1 cellular context compared by ENCODE assay signal in genomic region chr3:10370429-10370828, GRCh38.
TF ChIP-seq lines count a peak whose summit lies in the region.

No MANE protein-coding gene starts in this region.

TF ChIP-seq in K562, 482 proteins besides CTCF, POLR2A, EP300 and RAD21 (continued from another document and continues in another):
- TF ChIP-seq FOXP4 (CRISPR knock-in tag; IDR thresholded peaks at IDR 0.05; ENCODE audit: borderline replicate concordance) (no peak), HDAC6 (IDR thresholded peaks at IDR 0.05; ENCODE audit: low read depth, low read length) (no peak), ZNF79 (CRISPR knock-in tag; IDR thresholded peaks at IDR 0.05; ENCODE audit: low read depth) (no peak), TEAD2 (tag; IDR thresholded peaks at IDR 0.05) (no peak), PPARD (CRISPR knock-in tag; IDR thresholded peaks at IDR 0.05) (no peak), POLR3A (IDR thresholded peaks at IDR 0.05; ENCODE audit: borderline replicate concordance, extremely low read depth, insufficient read depth, insufficient read length) (no peak), MTA1 (IDR thresholded peaks at IDR 0.05; ENCODE audit: borderline replicate concordance) (no peak), RHOXF2B (CRISPR knock-in tag; conservative IDR thresholded peaks at IDR 0.05) (no peak), CBFA2T2 (conservative IDR thresholded peaks at IDR 0.05) (peak; percentile 73), RB1 (IDR thresholded peaks at IDR 0.05; ENCODE audit: low read depth) (no peak), TBP (optimal IDR thresholded peaks at IDR 0.05; ENCODE audit: low read depth, low read length) (no peak), PTBP1 (IDR thresholded peaks at IDR 0.05; ENCODE audit: low read depth, low read length) (no peak), ZNF695 (CRISPR knock-in tag; IDR thresholded peaks at IDR 0.05) (no peak), RBM22 (IDR thresholded peaks at IDR 0.05; ENCODE audit: low read depth, low read length, poor library complexity, severe bottlenecking) (no peak), NFE2 (IDR thresholded peaks at IDR 0.05; ENCODE audit: low read depth) (peak; percentile 95), FOXJ3 (CRISPR knock-in tag; IDR thresholded peaks at IDR 0.05) (no peak), ZNF384 (IDR thresholded peaks at IDR 0.05; ENCODE audit: low read depth, low read length) (no peak), ZFX (CRISPR knock-in tag; IDR thresholded peaks at IDR 0.05) (no peak), ZNF707 (CRISPR knock-in tag; conservative IDR thresholded peaks at IDR 0.05) (no peak), KLF16 (IDR thresholded peaks at IDR 0.05) (no peak), FOSL1 (tag; conservative IDR thresholded peaks at IDR 0.05) (peak; percentile 67), NUFIP1 (IDR thresholded peaks at IDR 0.05; ENCODE audit: partially characterized antibody) (no peak), HNRNPH1 (optimal IDR thresholded peaks at IDR 0.05; ENCODE audit: low read depth, low read length) (no peak), ZNF316 (IDR thresholded peaks at IDR 0.05) (peak; percentile 81), RBM17 (IDR thresholded peaks at IDR 0.05; ENCODE audit: borderline replicate concordance, low read depth, low read length) (no peak), MAFG (tag; conservative IDR thresholded peaks at IDR 0.05) (peak; percentile 92), ETV6 (IDR thresholded peaks at IDR 0.05; ENCODE audit: borderline replicate concordance in 1 of 2, low read depth in 2 of 2, low read length in 1 of 2) (no peak), ETV6 (CRISPR knock-in tag; IDR thresholded peaks at IDR 0.05; ENCODE audit: borderline replicate concordance) (no peak), JUND (IDR thresholded peaks at IDR 0.05; ENCODE audit: borderline replicate concordance, low read depth, low read length) (peak; percentile 67), JUND (tag; IDR thresholded peaks at IDR 0.05; ENCODE audit: borderline replicate concordance, low read depth, low read length) (peak; percentile 63; the same call in 1 of the 3 replicates), ZC3H8 (IDR thresholded peaks at IDR 0.05) (no peak), ASH1L (IDR thresholded peaks at IDR 0.05; ENCODE audit: borderline replicate concordance, low read depth, partially characterized antibody) (no peak), NR1H2 (CRISPR knock-in tag; IDR thresholded peaks at IDR 0.05) (no peak), ATF1 (CRISPR knock-in tag; IDR thresholded peaks at IDR 0.05) (no peak), ATF1 (tag; IDR thresholded peaks at IDR 0.05) (no peak), GMEB1 (CRISPR knock-in tag; IDR thresholded peaks at IDR 0.05) (no peak), USF2 (CRISPR knock-in tag; IDR thresholded peaks at IDR 0.05) (no peak), ATF7 (IDR thresholded peaks at IDR 0.05) (no peak), IRF2 (CRISPR knock-in tag; IDR thresholded peaks at IDR 0.05) (no peak), SNAPC5 (CRISPR knock-in tag; IDR thresholded peaks at IDR 0.05) (no peak), CGGBP1 (CRISPR knock-in tag; IDR thresholded peaks at IDR 0.05) (no peak), YY1 (IDR thresholded peaks at IDR 0.05; ENCODE audit: borderline replicate concordance in 1 of 3, control insufficient read depth in 1 of 3, extremely low read depth in 1 of 3, insufficient read depth in 3 of 3, insufficient read length in 1 of 3, insufficient replicate concordance in 2 of 3, low read depth in 1 of 3, low read length in 2 of 3) (no peak), NFE2L1 (tag; IDR thresholded peaks at IDR 0.05; ENCODE audit: borderline replicate concordance, low read depth) (peak; percentile 6; the same call in 1 of the 2 replicates), CREB3L1 (IDR thresholded peaks at IDR 0.05; ENCODE audit: borderline replicate concordance, low read depth) (no peak), ZNF589 (CRISPR knock-in tag; IDR thresholded peaks at IDR 0.05; ENCODE audit: low read depth) (no peak), PTTG1 (tag; IDR thresholded peaks at IDR 0.05; ENCODE audit: low read depth) (no peak), SNIP1 (IDR thresholded peaks at IDR 0.05; ENCODE audit: low read depth) (no peak), ILF3 (IDR thresholded peaks at IDR 0.05; ENCODE audit: borderline replicate concordance) (no peak)
- TF ChIP-seq, protein P1, sequence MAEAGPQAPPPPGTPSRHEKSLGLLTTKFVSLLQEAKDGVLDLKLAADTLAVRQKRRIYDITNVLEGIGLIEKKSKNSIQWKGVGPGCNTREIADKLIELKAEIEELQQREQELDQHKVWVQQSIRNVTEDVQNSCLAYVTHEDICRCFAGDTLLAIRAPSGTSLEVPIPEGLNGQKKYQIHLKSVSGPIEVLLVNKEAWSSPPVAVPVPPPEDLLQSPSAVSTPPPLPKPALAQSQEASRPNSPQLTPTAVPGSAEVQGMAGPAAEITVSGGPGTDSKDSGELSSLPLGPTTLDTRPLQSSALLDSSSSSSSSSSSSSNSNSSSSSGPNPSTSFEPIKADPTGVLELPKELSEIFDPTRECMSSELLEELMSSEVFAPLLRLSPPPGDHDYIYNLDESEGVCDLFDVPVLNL (CRISPR knock-in tag; IDR thresholded peaks at IDR 0.05; ENCODE audit: low read depth): no peak
- TF ChIP-seq, protein P2, sequence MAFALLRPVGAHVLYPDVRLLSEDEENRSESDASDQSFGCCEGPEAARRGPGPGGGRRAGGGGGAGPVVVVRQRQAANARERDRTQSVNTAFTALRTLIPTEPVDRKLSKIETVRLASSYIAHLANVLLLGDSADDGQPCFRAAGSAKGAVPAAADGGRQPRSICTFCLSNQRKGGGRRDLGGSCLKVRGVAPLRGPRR (CRISPR knock-in tag; IDR thresholded peaks at IDR 0.05): no peak
- TF ChIP-seq, protein P3, sequence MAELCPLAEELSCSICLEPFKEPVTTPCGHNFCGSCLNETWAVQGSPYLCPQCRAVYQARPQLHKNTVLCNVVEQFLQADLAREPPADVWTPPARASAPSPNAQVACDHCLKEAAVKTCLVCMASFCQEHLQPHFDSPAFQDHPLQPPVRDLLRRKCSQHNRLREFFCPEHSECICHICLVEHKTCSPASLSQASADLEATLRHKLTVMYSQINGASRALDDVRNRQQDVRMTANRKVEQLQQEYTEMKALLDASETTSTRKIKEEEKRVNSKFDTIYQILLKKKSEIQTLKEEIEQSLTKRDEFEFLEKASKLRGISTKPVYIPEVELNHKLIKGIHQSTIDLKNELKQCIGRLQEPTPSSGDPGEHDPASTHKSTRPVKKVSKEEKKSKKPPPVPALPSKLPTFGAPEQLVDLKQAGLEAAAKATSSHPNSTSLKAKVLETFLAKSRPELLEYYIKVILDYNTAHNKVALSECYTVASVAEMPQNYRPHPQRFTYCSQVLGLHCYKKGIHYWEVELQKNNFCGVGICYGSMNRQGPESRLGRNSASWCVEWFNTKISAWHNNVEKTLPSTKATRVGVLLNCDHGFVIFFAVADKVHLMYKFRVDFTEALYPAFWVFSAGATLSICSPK (IDR thresholded peaks at IDR 0.05; ENCODE audit: borderline replicate concordance): no peak
- TF ChIP-seq, protein P4, sequence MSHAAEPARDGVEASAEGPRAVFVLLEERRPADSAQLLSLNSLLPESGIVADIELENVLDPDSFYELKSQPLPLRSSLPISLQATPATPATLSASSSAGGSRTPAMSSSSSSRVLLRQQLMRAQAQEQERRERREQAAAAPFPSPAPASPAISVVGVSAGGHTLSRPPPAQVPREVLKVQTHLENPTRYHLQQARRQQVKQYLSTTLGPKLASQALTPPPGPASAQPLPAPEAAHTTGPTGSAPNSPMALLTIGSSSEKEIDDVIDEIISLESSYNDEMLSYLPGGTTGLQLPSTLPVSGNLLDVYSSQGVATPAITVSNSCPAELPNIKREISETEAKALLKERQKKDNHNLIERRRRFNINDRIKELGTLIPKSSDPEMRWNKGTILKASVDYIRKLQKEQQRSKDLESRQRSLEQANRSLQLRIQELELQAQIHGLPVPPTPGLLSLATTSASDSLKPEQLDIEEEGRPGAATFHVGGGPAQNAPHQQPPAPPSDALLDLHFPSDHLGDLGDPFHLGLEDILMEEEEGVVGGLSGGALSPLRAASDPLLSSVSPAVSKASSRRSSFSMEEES (CRISPR knock-in tag; IDR thresholded peaks at IDR 0.05): no peak
- TF ChIP-seq, protein P5, sequence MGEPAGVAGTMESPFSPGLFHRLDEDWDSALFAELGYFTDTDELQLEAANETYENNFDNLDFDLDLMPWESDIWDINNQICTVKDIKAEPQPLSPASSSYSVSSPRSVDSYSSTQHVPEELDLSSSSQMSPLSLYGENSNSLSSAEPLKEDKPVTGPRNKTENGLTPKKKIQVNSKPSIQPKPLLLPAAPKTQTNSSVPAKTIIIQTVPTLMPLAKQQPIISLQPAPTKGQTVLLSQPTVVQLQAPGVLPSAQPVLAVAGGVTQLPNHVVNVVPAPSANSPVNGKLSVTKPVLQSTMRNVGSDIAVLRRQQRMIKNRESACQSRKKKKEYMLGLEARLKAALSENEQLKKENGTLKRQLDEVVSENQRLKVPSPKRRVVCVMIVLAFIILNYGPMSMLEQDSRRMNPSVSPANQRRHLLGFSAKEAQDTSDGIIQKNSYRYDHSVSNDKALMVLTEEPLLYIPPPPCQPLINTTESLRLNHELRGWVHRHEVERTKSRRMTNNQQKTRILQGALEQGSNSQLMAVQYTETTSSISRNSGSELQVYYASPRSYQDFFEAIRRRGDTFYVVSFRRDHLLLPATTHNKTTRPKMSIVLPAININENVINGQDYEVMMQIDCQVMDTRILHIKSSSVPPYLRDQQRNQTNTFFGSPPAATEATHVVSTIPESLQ (CRISPR knock-in tag; IDR thresholded peaks at IDR 0.05): no peak
- TF ChIP-seq, protein P6, sequence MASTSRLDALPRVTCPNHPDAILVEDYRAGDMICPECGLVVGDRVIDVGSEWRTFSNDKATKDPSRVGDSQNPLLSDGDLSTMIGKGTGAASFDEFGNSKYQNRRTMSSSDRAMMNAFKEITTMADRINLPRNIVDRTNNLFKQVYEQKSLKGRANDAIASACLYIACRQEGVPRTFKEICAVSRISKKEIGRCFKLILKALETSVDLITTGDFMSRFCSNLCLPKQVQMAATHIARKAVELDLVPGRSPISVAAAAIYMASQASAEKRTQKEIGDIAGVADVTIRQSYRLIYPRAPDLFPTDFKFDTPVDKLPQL (IDR thresholded peaks at IDR 0.05; ENCODE audit: extremely low read depth, insufficient read length): no peak
- TF ChIP-seq, protein P7, sequence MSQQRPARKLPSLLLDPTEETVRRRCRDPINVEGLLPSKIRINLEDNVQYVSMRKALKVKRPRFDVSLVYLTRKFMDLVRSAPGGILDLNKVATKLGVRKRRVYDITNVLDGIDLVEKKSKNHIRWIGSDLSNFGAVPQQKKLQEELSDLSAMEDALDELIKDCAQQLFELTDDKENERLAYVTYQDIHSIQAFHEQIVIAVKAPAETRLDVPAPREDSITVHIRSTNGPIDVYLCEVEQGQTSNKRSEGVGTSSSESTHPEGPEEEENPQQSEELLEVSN (IDR thresholded peaks at IDR 0.05; ENCODE audit: borderline replicate concordance in 1 of 2, extremely low read depth in 1 of 2, insufficient read depth in 1 of 2, insufficient read length in 1 of 2, low read depth in 1 of 2, low read length in 1 of 2, poor library complexity in 1 of 2, severe bottlenecking in 1 of 2): no peak
